In genomic region chr4:140930556-140930955, GRCh38 we compare ENCODE assay signal across 17 cellular contexts.
DNase-seq lines count a peak whose midpoint lies in the region; ATAC-seq and TF ChIP-seq lines count a peak whose summit lies in the region.
"Had no signal": no experiment of that assay in that cellular context is flagged by ENCODE, and none has a peak within 500 bp of the region (broad histone marks: within the 10 kb centered on the region; RNA-seq: fewer than 3 reads in every experiment).

No MANE protein-coding gene starts in this region.

- H3K9me3 ChIP-seq in heart right ventricle (no peaks in the 10 kb centered on the region), sigmoid colon (no peaks in the 10 kb centered on the region)
- H3K9me3 ChIP-seq: BE2C had no signal

- 52 to 61% methylated on average over 7 of the region's 7 CpGs for WGBS in heart right ventricle, 2 donors
- WGBS in sigmoid colon, 2 donors, result 78 to 80% methylated on average over 7 of the region's 7 CpGs

- TF ChIP-seq POLR2A in sigmoid colon (IDR thresholded peaks at IDR 0.05), result no peak

- TF ChIP-seq CTCF in heart right ventricle (IDR thresholded peaks at IDR 0.05) (no peak), sigmoid colon (IDR thresholded peaks at IDR 0.05) (no peak)

- H3K27me3 ChIP-seq in heart right ventricle, result no peaks in the 10 kb centered on the region
- H3K27me3 ChIP-seq in sigmoid colon, result no peaks in the 10 kb centered on the region
- H3K27me3 ChIP-seq: BE2C had no signal

- in situ Hi-C loops in G401 (cut with HindIII; ENCODE audit: low sequenced_read_pairs), result no loop called here

- H3K4me1 ChIP-seq in heart right ventricle (peaks cover 0 to 48% (median 18%) of the 10 kb centered on the region in 9 donors), sigmoid colon (peaks cover 0 to 70% (median 44%) of the 10 kb centered on the region in 4 donors)

- H3K36me3 ChIP-seq in heart right ventricle, result peaks cover 0 to 2% (median 0%) of the 10 kb centered on the region in 9 donors
- no peaks in the 10 kb centered on the region for H3K36me3 ChIP-seq in sigmoid colon
- H3K36me3 ChIP-seq: BE2C had no signal

- H3K4me3 ChIP-seq in heart right ventricle, result no peak overlapping the region
- no peak overlapping the region for H3K4me3 ChIP-seq in sigmoid colon

- DNase-seq in G401 (ENCODE audit: low spot score) (peak; percentile 95), caudate nucleus (lab: John Stamatoyannopoulos, UW) (peak in 42 of 61 donors; percentile 11 to 94 (median 53)), heart right ventricle (no peak), sigmoid colon (peak; percentile 71), NAMALWA (ENCODE audit: low spot score) (no peak)
- DNase-seq in activated CD8-positive, alpha-beta memory T cell treated with anti-CD3 and anti-CD28 coated beads, Interleukin-2, amount 50 U/mL, for 48 hours, result no peak
- DNase-seq: BE2C; CD4-positive, alpha-beta T cell; HFFc6; NCI-H1417; NCI-H187 treated with DMSO at 0.1 percent for 48 hours; NCI-H2171; NCI-H446; NCI-H69; NK-92 treated with Interleukin-12 subunit alpha and Interleukin-12 subunit beta, amount 100 ng/mL, for 24 hours; SIG-M5 had no signal

- intact Hi-C loops in heart right ventricle (cut with DNase I) (loop anchor here in 4 of 10 donors (5.0 to 10.0 kb wide), 3 partner anchors 54 to 202 kb away; partner anchors contain the start of gene RNF150 (in 4 of the 4)), sigmoid colon (cut with DNase I) (loop anchor here (5.0 kb wide), 2 partner anchors 68 to 202 kb away; partner anchors contain the start of gene RNF150)

- TF ChIP-seq EP300 in sigmoid colon (IDR thresholded peaks at IDR 0.05), result peak in 1 of 4 donors; percentile 51

- ATAC-seq in heart right ventricle (peak in 7 of 8 donors; percentile 42 to 91 (median 88)), GM18517 (IDR thresholded peaks at IDR 0.05; ENCODE audit: unreplicated experiment) (no peak)

- H3K27ac ChIP-seq in caudate nucleus (ENCODE audit: low read depth, low read length), result peak overlapping the region; percentile 41
- peak overlapping the region in 7 of 10 donors; percentile 0 to 59 (median 33) for H3K27ac ChIP-seq in heart right ventricle
- H3K27ac ChIP-seq in sigmoid colon, result peak overlapping the region in 2 of 4 donors; percentile 5 to 57

Comparison
In these comparisons a context has a peak if more than half of its experiments do, and no peak if none do; other contexts are left out.
1. DNase-seq: peak in G401 (single experiment), caudate nucleus (42 of 61) and sigmoid colon (single experiment); none in heart right ventricle (0 of 2), NAMALWA (single experiment) and activated CD8-positive, alpha-beta memory T cell treated with anti-CD3 and anti-CD28 coated beads, Interleukin-2, amount 50 U/mL, for 48 hours (single experiment).